In the genomic region with DNA sequence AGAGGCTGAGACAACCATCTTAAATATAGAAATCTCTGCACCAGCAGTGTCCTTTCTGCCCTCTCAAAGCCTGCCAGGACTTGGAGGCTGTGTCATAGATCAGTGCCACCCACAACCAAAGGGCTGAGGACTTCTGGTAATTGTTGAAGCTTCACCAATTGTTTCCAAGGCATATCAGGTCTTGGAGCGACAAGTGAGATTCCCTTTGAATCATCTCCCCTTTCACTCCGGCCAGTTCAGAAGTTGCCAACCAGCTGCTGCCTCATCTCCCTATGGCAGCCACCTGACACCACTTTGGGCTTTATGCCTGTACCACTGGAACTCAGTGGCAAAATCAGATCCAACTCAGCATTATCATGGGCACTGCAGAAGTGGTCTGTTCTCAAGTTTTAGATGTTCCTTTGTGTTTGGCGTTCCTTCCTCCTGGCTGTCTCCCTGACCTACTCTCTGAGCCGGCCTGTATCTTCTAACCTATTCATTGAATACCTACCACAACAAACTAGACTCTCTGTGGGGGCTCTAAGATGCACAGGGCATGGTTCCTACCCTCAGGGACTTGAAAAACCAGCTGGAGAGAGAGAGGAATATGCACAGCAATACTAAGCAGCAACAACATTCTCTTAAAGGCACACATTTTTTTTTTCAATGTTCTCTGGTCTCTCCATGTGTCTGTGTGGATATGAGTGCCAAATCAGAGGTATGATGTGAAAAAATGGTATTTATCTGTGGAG, we compare ENCODE assay signal across 20 cellular contexts.
A peak's percentile ranks its signal among the peaks of the same experiment; 100 is the strongest.
DNase-seq lines count a peak whose midpoint lies in the region; ATAC-seq and TF ChIP-seq lines count a peak whose summit lies in the region.
"Had no signal": no experiment of that assay in that cellular context is flagged by ENCODE, and none has a peak within 500 bp of the region (broad histone marks: within the 10 kb centered on the region; RNA-seq: fewer than 3 reads in every experiment).

No MANE protein-coding gene starts in this region.

- H3F3A ChIP-seq in neural progenitor cell (ENCODE audit: low read depth) = no peaks in the 10 kb centered on the region

- no peak overlapping the region for H3K4me3 ChIP-seq in neural progenitor cell

- H4K20me1 ChIP-seq in neural progenitor cell (ENCODE audit: low read depth) = no peaks in the 10 kb centered on the region

- H3K4me3 Mint-ChIP-seq in neural progenitor cell = peak overlapping the region; percentile 19
- H3K4me3 Mint-ChIP-seq: activated CD4-positive, alpha-beta T cell treated with anti-CD3 and anti-CD28 coated beads, Interleukin-2, amount 10 ng/mL, durations not matched to agents 7 days and 5 days; T-helper 1 cell treated with Interleukin-12 subunit alpha and Interleukin-12 subunit beta and Interleukin-4 antibody, amounts not matched to agents 30 μg/mL and 1 μg/mL, for 36 hours had no signal

- no peaks in the 10 kb centered on the region for H3K36me3 ChIP-seq in neural progenitor cell
- H3K36me3 ChIP-seq: esophagus squamous epithelium had no signal

- no peak overlapping the region for H3K9ac ChIP-seq in neural progenitor cell

- no peaks in the 10 kb centered on the region for H3K9me3 Mint-ChIP-seq in neural progenitor cell
- H3K9me3 Mint-ChIP-seq: activated CD4-positive, alpha-beta T cell treated with anti-CD3 and anti-CD28 coated beads, Interleukin-2, amount 10 ng/mL, durations not matched to agents 7 days and 5 days; T-helper 1 cell treated with Interleukin-12 subunit alpha and Interleukin-12 subunit beta and Interleukin-4 antibody, amounts not matched to agents 30 μg/mL and 1 μg/mL, for 36 hours had no signal

- H3K4me1 Mint-ChIP-seq in neural progenitor cell = peaks cover 28% of the 10 kb centered on the region
- H3K4me1 Mint-ChIP-seq: activated CD4-positive, alpha-beta T cell treated with anti-CD3 and anti-CD28 coated beads, Interleukin-2, amount 10 ng/mL, durations not matched to agents 7 days and 5 days had no signal

- H3K27me3 Mint-ChIP-seq in neural progenitor cell (ENCODE audit: insufficient read depth, low read depth) = no peaks in the 10 kb centered on the region

- intact Hi-C loops in Right ventricle myocardium inferior (cut with DNase I) (no loop called here), cardiac septum (cut with DNase I) (no loop called here)

- H3K4me2 ChIP-seq in neural progenitor cell = no peak overlapping the region

- H3K36me3 Mint-ChIP-seq in neural progenitor cell = no peaks in the 10 kb centered on the region

- peaks cover 24% of the 10 kb centered on the region for H3K4me1 ChIP-seq in neural progenitor cell

- H3K79me2 ChIP-seq in neural progenitor cell (ENCODE audit: low read depth) = no peaks in the 10 kb centered on the region

- no peak overlapping the region for H2AFZ ChIP-seq in neural progenitor cell (replicated peaks)

- TF ChIP-seq CTCF in neural progenitor cell (IDR thresholded peaks at IDR 0.05) = no peak

- H3K27ac Mint-ChIP-seq in neural progenitor cell = peak overlapping the region; percentile 13
- H3K27ac Mint-ChIP-seq: activated CD4-positive, alpha-beta T cell treated with anti-CD3 and anti-CD28 coated beads, Interleukin-2, amount 10 ng/mL, durations not matched to agents 7 days and 5 days; T-helper 1 cell treated with Interleukin-12 subunit alpha and Interleukin-12 subunit beta and Interleukin-4 antibody, amounts not matched to agents 30 μg/mL and 1 μg/mL, for 36 hours had no signal

- DNase-seq in Right ventricle myocardium inferior (ENCODE audit: missing footprints) = no peak
- DNase-seq in cardiac septum (ENCODE audit: low spot score) = no peak
- peak; percentile 65 for DNase-seq in fibroblast of gingiva (ENCODE audit: low read depth)
- no peak for DNase-seq in neural progenitor cell (ENCODE audit: low spot score)
- no peak for DNase-seq in superior temporal gyrus (ENCODE audit: extremely low spot score)
- no peak for DNase-seq in stimulated activated CD4-positive, alpha-beta T cell treated with anti-CD3 and anti-CD28 coated beads, Interleukin-4, amount 100 ng/mL, for 4 hours
- no peak for DNase-seq in NCI-H2029 treated with DMSO at 0.1 percent for 48 hours (lab: John Stamatoyannopoulos, UW)
- DNase-seq: activated CD4-positive, alpha-beta T cell treated with anti-CD3 and anti-CD28 coated beads, Interleukin-2, amount 10 ng/mL, durations not matched to agents 7 days and 5 days; activated CD8-positive, alpha-beta memory T cell treated with anti-CD3 and anti-CD28 coated beads, Interleukin-2, amount 50 U/mL, for 48 hours; activated gamma-delta T cell; amniotic stem cell; effector CD8-positive, alpha-beta T cell; esophagus squamous epithelium; KBM-7; NCI-H2029; SIG-M5; stimulated activated CD4-positive, alpha-beta T cell treated with anti-CD3 and anti-CD28 coated beads, Interleukin-4, amount 100 ng/mL, for 1 hour had no signal

- peak; percentile 51 for ATAC-seq in Right ventricle myocardium inferior
- ATAC-seq in GM18870 (IDR thresholded peaks at IDR 0.05; ENCODE audit: unreplicated experiment) = no peak

- no peak overlapping the region for H3K27ac ChIP-seq in neural progenitor cell
- H3K27ac ChIP-seq: C4-2B had no signal

- H3K9me3 ChIP-seq in neural progenitor cell (ENCODE audit: low read depth) = no peaks in the 10 kb centered on the region
- H3K9me3 ChIP-seq: esophagus squamous epithelium had no signal

- no peaks in the 10 kb centered on the region for H3K27me3 ChIP-seq in neural progenitor cell
- H3K27me3 ChIP-seq: esophagus squamous epithelium had no signal
